In the genomic region with DNA sequence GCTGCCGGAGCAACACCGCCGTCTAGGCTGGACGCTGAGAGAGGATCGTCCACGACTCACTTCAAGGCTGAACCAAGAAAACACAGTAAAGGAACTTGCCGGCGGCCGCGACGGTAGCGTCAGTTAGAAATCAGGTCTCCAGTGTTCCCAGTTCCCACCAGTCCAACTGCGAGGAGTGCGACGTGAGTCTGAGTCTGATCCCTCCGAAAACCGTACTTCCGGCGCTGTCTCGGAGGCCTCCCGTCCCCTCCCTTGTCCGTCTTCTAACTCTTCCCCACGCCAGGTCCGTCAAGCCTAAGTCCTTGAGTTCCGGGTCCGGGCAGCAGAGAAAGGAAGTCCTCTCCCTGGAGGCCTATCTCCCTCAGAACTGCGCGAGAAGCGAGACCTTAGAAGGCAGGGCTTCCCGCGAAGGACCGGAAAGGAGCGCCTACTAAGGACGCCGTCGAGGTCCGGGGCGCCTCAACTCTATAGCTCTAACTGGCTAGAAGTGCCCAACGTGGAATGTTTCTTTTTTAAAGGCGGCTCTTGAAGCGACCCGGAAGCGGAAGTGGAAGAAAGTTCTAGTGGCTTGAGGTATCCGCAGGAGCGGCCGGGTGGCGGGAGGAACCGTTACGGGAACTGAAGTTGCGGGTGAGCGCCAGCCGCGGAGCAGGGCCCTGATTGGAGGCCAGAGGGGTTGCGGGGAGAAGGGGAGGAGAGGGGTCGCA, we compare ENCODE assay signal across 8 cellular contexts. TPM values are rescaled to one million over a fixed set of nuclear protein-coding genes. Genes with fewer than 3 reads are reported as not detected.
A peak's percentile ranks its signal among the peaks of the same experiment; 100 is the strongest.
DNase-seq lines count a peak whose midpoint lies in the region; ATAC-seq, FAIRE-seq and TF ChIP-seq lines count a peak whose summit lies in the region.

A gene with protein sequence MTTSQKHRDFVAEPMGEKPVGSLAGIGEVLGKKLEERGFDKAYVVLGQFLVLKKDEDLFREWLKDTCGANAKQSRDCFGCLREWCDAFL (plus strand): TSS at position 563 of the 707 bp plus-strand sequence. CDS start 748 bp downstream, outside the sequence.
A gene with protein sequence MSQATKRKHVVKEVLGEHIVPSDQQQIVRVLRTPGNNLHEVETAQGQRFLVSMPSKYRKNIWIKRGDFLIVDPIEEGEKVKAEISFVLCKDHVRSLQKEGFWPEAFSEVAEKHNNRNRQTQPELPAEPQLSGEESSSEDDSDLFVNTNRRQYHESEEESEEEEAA (minus strand): TSS at position 217 of the 707 bp plus-strand sequence. CDS start 1,768 bp downstream, outside the sequence.

- peaks cover 43% of the 10 kb centered on the region for H3K4me1 Mint-ChIP-seq in brain

- H3K9me3 Mint-ChIP-seq in brain: peaks cover 0 to 3% (median 0%) of the 10 kb centered on the region in 5 experiments

- peak within 1 kb of the TSS; percentile 99 for H3K4me3 ChIP-seq in iPS-11a (ENCODE audit: low read depth, low read length)
- H3K4me3 ChIP-seq in skeletal muscle cell (ENCODE audit: low read depth, low read length): peak within 1 kb of the TSS; percentile 83

- DNase-seq in NCI-H2171 (lab: John Stamatoyannopoulos, UW) (peak; percentile 99), UCSD-AML1 (lab: John Stamatoyannopoulos, UW; ENCODE audit: unreplicated experiment) (peak; percentile 97), skeletal muscle cell (ENCODE audit: low read depth) (peak; percentile 95)

- no peak for TF ChIP-seq CTCF in brain (conservative IDR thresholded peaks at IDR 0.05)

- H3K27ac Mint-ChIP-seq in brain: peak within 1 kb of the TSS; percentile 98 to 100 (median 99)

- peaks cover 48% of the 10 kb centered on the region for H3K36me3 Mint-ChIP-seq in brain

- FAIRE-seq in A204.1 (lab: Jason Lieb, UNC): peak; percentile 94

- peak within 1 kb of the TSS; percentile 98 to 100 (median 99) for H3K4me3 Mint-ChIP-seq in brain

- H3K27me3 Mint-ChIP-seq in brain: peaks cover 17% of the 10 kb centered on the region

- peak; percentile 66 for ATAC-seq in GM18867 (IDR thresholded peaks at IDR 0.05; ENCODE audit: unreplicated experiment)
- peak; percentile 57 for ATAC-seq in HG03103 (IDR thresholded peaks at IDR 0.05; ENCODE audit: low read depth, unreplicated experiment)

RNA-seq across cellular contexts. Expression of the first gene that starts in this region (rescaled TPM):
- 404 TPM for polyA plus RNA-seq in brain (ENCODE audit: insufficient read depth, low read depth, low replicate concordance)

RNA-seq across cellular contexts. Expression of the second gene that starts in this region (rescaled TPM):
- polyA plus RNA-seq in brain (ENCODE audit: insufficient read depth, low read depth, low replicate concordance): 27.4 TPM

Comparison
In these comparisons a context has a peak if more than half of its experiments do, and no peak if none do; other contexts are left out.
1. Peak in every context shown above with its lines: DNase-seq, ATAC-seq and H3K4me3 ChIP-seq.